Comparison of ENCODE assay signal across 8 cellular contexts in the genomic region with DNA sequence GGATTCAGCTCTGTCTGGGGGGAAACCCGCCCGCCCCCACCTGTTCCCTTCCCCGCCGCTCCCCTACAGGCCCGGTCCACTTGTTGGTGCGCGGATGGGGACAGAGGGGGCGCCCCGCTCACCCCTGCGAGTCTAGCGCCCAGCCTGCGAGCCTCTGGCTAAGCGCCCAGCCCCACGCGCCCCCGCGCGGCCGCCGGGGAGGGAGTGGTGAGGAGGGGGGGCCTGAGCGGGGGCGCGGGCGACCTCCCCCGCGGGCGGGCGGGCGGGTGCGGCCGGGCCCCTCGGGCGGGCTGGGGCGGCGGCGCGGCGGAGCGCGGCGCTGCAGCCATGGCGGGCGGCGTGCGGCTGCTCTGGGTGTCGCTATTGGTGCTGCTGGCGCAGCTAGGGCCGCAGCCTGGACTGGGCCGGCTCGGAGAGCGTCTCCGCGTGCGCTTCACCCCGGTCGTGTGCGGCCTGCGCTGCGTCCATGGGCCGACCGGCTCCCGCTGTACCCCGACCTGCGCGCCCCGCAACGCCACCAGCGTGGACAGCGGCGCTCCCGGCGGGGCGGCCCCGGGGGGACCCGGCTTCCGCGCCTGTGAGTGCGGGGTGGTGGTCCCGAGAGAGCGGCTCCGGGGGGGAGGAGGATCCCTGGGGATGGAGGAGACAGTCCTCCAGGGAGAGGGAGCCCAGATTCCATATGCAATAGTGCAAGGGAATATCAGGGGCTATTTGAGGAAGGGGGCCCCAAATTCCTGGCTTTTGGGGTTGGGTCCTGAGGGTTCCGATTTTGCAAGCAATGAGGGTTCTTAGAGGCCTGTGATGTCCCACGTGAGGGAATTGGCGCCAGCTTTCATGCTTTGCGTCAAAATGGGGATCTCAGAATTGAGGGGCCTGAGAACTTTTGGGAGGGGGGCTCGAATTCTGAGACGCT. TPM values are rescaled to one million over a fixed set of nuclear protein-coding genes. Genes with fewer than 3 reads are reported as not detected.
DNase-seq lines count a peak whose midpoint lies in the region; ATAC-seq and TF ChIP-seq lines count a peak whose summit lies in the region.

A gene with protein sequence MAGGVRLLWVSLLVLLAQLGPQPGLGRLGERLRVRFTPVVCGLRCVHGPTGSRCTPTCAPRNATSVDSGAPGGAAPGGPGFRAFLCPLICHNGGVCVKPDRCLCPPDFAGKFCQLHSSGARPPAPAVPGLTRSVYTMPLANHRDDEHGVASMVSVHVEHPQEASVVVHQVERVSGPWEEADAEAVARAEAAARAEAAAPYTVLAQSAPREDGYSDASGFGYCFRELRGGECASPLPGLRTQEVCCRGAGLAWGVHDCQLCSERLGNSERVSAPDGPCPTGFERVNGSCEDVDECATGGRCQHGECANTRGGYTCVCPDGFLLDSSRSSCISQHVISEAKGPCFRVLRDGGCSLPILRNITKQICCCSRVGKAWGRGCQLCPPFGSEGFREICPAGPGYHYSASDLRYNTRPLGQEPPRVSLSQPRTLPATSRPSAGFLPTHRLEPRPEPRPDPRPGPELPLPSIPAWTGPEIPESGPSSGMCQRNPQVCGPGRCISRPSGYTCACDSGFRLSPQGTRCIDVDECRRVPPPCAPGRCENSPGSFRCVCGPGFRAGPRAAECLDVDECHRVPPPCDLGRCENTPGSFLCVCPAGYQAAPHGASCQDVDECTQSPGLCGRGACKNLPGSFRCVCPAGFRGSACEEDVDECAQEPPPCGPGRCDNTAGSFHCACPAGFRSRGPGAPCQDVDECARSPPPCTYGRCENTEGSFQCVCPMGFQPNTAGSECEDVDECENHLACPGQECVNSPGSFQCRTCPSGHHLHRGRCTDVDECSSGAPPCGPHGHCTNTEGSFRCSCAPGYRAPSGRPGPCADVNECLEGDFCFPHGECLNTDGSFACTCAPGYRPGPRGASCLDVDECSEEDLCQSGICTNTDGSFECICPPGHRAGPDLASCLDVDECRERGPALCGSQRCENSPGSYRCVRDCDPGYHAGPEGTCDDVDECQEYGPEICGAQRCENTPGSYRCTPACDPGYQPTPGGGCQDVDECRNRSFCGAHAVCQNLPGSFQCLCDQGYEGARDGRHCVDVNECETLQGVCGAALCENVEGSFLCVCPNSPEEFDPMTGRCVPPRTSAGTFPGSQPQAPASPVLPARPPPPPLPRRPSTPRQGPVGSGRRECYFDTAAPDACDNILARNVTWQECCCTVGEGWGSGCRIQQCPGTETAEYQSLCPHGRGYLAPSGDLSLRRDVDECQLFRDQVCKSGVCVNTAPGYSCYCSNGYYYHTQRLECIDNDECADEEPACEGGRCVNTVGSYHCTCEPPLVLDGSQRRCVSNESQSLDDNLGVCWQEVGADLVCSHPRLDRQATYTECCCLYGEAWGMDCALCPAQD (N-terminal part only) (plus strand): TSS at position 309 of the 913 bp plus-strand sequence. CDS start 19 bp downstream, at position 328.

- peak within 1 kb of the TSS; percentile 68 to 86 for H3K9ac ChIP-seq in mucosa of rectum (ENCODE audit: low read depth in 1 of 2, low read length in 2 of 2)

- H3K4me3 ChIP-seq in mucosa of rectum (ENCODE audit: low read length in 2 of 2), result peak within 1 kb of the TSS; percentile 61 to 63
- peak within 1 kb of the TSS; percentile 56 to 66 for H3K4me3 ChIP-seq in uterus

- CTCF ChIA-PET in T-cell (lab: Charles Lee), result interaction anchor here (0.6 to 2.7 kb wide), 6 partner anchors 8 to 466 kb away, joined by 3 to 7 read pairs (median 5); no protein-coding TSS in a partner anchor

- H3K36me3 ChIP-seq in mucosa of rectum (ENCODE audit: control insufficient read depth in 2 of 2, insufficient read depth in 2 of 2, low read length in 2 of 2) (no peaks in the 10 kb centered on the region), uterus (no peaks in the 10 kb centered on the region)

- H3K9me3 ChIP-seq in mucosa of rectum (ENCODE audit: control insufficient read depth in 2 of 2, low read length in 2 of 2) (no peaks in the 10 kb centered on the region), uterus (no peaks in the 10 kb centered on the region)

- H3K27ac ChIP-seq in mucosa of rectum (ENCODE audit: low read depth in 2 of 2, low read length in 2 of 2) (peak within 1 kb of the TSS; percentile 97), uterus (peak within 1 kb of the TSS; percentile 91 to 97)

- H3K4me1 Mint-ChIP-seq in T-cell (peaks cover 60 to 73% (median 69%) of the 10 kb centered on the region in 3 donors), endothelial cell (ENCODE audit: unreplicated experiment) (peaks cover 29% of the 10 kb centered on the region)

- peak within 1 kb of the TSS; percentile 46 to 84 (median 47) for H3K4me3 Mint-ChIP-seq in T-cell
- H3K4me3 Mint-ChIP-seq in endothelial cell (ENCODE audit: unreplicated experiment), result peak within 1 kb of the TSS; percentile 93

- TF ChIP-seq CTCF in endothelial cell (IDR thresholded peaks at IDR 0.05; ENCODE audit: unreplicated experiment) (no peak), uterus (IDR thresholded peaks at IDR 0.05) (peak in 2 of 4 experiments; percentile 21 to 32)

- H3K27ac Mint-ChIP-seq in T-cell, result no peak within 1 kb of the TSS
- H3K27ac Mint-ChIP-seq in endothelial cell (ENCODE audit: unreplicated experiment), result peak within 1 kb of the TSS; percentile 57

- ATAC-seq in T-cell (replicated peaks in 1 of 4), result no peak
- ATAC-seq in GM19397 (IDR thresholded peaks at IDR 0.05; ENCODE audit: unreplicated experiment), result no peak

- no peaks in the 10 kb centered on the region for H3K36me3 Mint-ChIP-seq in T-cell
- peaks cover 5% of the 10 kb centered on the region for H3K36me3 Mint-ChIP-seq in endothelial cell (ENCODE audit: low read depth, unreplicated experiment)

- H3K27me3 ChIP-seq in mucosa of rectum (ENCODE audit: control insufficient read depth in 2 of 2, insufficient read depth in 2 of 2, low read length in 2 of 2), result peaks cover 18 to 21% of the 10 kb centered on the region in 2 donors
- no peaks in the 10 kb centered on the region for H3K27me3 ChIP-seq in uterus

- POLR2A ChIA-PET in T-cell (lab: Charles Lee), result interaction anchor here in 1 of 2 donors (0.6 kb wide), 1 partner anchor 1796 kb away, joined by 3 read pairs; no protein-coding TSS in a partner anchor

- DNase-seq in stimulated activated CD4-positive, alpha-beta T cell treated with anti-CD3 and anti-CD28 coated beads, Interleukin-12 subunit alpha, Interleukin-12 subunit beta, amount 100 ng/mL, for 4 hours, result peak; percentile 34
- DNase-seq in stimulated activated CD4-positive, alpha-beta T cell treated with anti-CD3 and anti-CD28 coated beads, Interleukin-2, amount 100 ng/mL, for 48 hours, result no peak
- DNase-seq in T-cell, result no peak
- peak; percentile 40 for DNase-seq in endothelial cell (ENCODE audit: low spot score)
- peak; percentile 81 to 85 for DNase-seq in uterus
- no peak for DNase-seq in NCI-H510A treated with DMSO at 0.1 percent for 48 hours (lab: John Stamatoyannopoulos, UW)

- peaks cover 52 to 60% of the 10 kb centered on the region in 2 donors for H3K4me1 ChIP-seq in mucosa of rectum (ENCODE audit: control insufficient read depth in 2 of 2, insufficient read depth in 2 of 2, low read length in 2 of 2)
- peaks cover 0 to 48% of the 10 kb centered on the region in 2 donors for H3K4me1 ChIP-seq in uterus

- H3K27me3 Mint-ChIP-seq in T-cell (peaks cover 22 to 40% of the 10 kb centered on the region in 2 donors), endothelial cell (ENCODE audit: unreplicated experiment) (peaks cover 39% of the 10 kb centered on the region)

- TF ChIP-seq POLR2A in uterus (IDR thresholded peaks at IDR 0.05), result peak in 1 of 2 donors; percentile 78

- H3K9me3 Mint-ChIP-seq in T-cell, result no peaks in the 10 kb centered on the region
- H3K9me3 Mint-ChIP-seq in endothelial cell (ENCODE audit: unreplicated experiment), result no peaks in the 10 kb centered on the region

- intact Hi-C loops in uterus (cut with DNase I; ENCODE audit: low total_unique reads), result loop anchor here (10.0 kb wide), 1 partner anchor 137 kb away; a partner anchor contains a TSS

RNA-seq across cellular contexts. Expression of the gene that starts here (rescaled TPM):
- total RNA-seq in T-cell (100 to 1,000 TPM in 4 of 5 donors, 10 to 100 TPM in 1; 90.9 to 215 (median 160) TPM), endothelial cell (ENCODE audit: unreplicated experiment) (175 TPM), uterus (1,000 to 10,000 TPM in 1 of 4 donors, 100 to 1,000 TPM in 3; 163 to 1,000 (median 501) TPM)

Comparison
In these comparisons a context has a peak if more than half of its experiments do, and no peak if none do; other contexts are left out.
1. DNase-seq: peak in stimulated activated CD4-positive, alpha-beta T cell treated with anti-CD3 and anti-CD28 coated beads, Interleukin-12 subunit alpha, Interleukin-12 subunit beta, amount 100 ng/mL, for 4 hours (single experiment), endothelial cell (single experiment) and uterus (2 of 2); none in stimulated activated CD4-positive, alpha-beta T cell treated with anti-CD3 and anti-CD28 coated beads, Interleukin-2, amount 100 ng/mL, for 48 hours (0 of 2), T-cell (0 of 34) and NCI-H510A treated with DMSO at 0.1 percent for 48 hours (single experiment).